Comparison of ENCODE assay signal across 13 cellular contexts in genomic region chr5:172600571-172600970, GRCh38.
"Had no signal": no experiment of that assay in that cellular context is flagged by ENCODE, and none has a peak within 500 bp of the region (broad histone marks: within the 10 kb centered on the region; RNA-seq: fewer than 3 reads in every experiment).

No MANE protein-coding gene starts in this region.

- ATAC-seq: activated T-helper 17 cell treated with anti-CD3 and anti-CD28 coated beads, Interleukin-2, amount 50 U/mL, for 72 hours; mucosa of descending colon; stimulated activated memory B cell treated with anti-CD40 and anti-IgM and Interleukin-4, amounts not matched to agents 10 μg/mL and 1 μg/mL and 100 μg/mL, for 72 hours had no signal

- H3K4me1 Mint-ChIP-seq: activated T-helper 17 cell treated with anti-CD3 and anti-CD28 coated beads, Interleukin-2, amount 50 U/mL, for 72 hours; stimulated activated memory B cell treated with anti-CD40 and anti-IgM and Interleukin-4, amounts not matched to agents 10 μg/mL and 1 μg/mL and 100 μg/mL, for 72 hours had no signal

- H3K36me3 Mint-ChIP-seq: stimulated activated memory B cell treated with anti-CD40 and anti-IgM and Interleukin-4, amounts not matched to agents 10 μg/mL and 1 μg/mL and 100 μg/mL, for 72 hours; type B pancreatic cell had no signal

- H3K27ac Mint-ChIP-seq: activated naive CD4-positive, alpha-beta T cell treated with anti-CD3 and anti-CD28 coated beads for 36 hours; activated T-helper 17 cell treated with anti-CD3 and anti-CD28 coated beads, Interleukin-2, amount 50 U/mL, for 72 hours; stimulated activated memory B cell treated with anti-CD40 and anti-IgM and Interleukin-4, amounts not matched to agents 10 μg/mL and 1 μg/mL and 100 μg/mL, for 72 hours; T-helper 2 cell treated with Interferon-gamma antibody and Interleukin-4, amounts not matched to agents 5 μg/mL and 100 μg/mL, for 36 hours; type B pancreatic cell had no signal

- H3K9me3 Mint-ChIP-seq: activated naive CD4-positive, alpha-beta T cell treated with anti-CD3 and anti-CD28 coated beads for 36 hours; activated T-helper 17 cell treated with anti-CD3 and anti-CD28 coated beads, Interleukin-2, amount 50 U/mL, for 72 hours; T-helper 2 cell treated with Interferon-gamma antibody and Interleukin-4, amounts not matched to agents 5 μg/mL and 100 μg/mL, for 36 hours; type B pancreatic cell had no signal

- H3K4me3 ChIP-seq: mucosa of descending colon, spleen had no signal

- H3K4me3 Mint-ChIP-seq: activated naive CD4-positive, alpha-beta T cell treated with anti-CD3 and anti-CD28 coated beads for 36 hours; activated T-helper 17 cell treated with anti-CD3 and anti-CD28 coated beads, Interleukin-2, amount 50 U/mL, for 72 hours; stimulated activated memory B cell treated with anti-CD40 and anti-IgM and Interleukin-4, amounts not matched to agents 10 μg/mL and 1 μg/mL and 100 μg/mL, for 72 hours; T-helper 2 cell treated with Interferon-gamma antibody and Interleukin-4, amounts not matched to agents 5 μg/mL and 100 μg/mL, for 36 hours; type B pancreatic cell had no signal

- H3K4me1 ChIP-seq: spleen had no signal

- DNase-seq: activated CD4-positive, alpha-beta T cell treated with anti-CD3 and anti-CD28 coated beads, Interleukin-2, amount 50 U/mL, for 1 hour; activated naive CD4-positive, alpha-beta T cell treated with anti-CD3 and anti-CD28 coated beads for 36 hours; activated T-cell treated with anti-CD3 and anti-CD28 coated beads for 4 hours; central memory CD4-positive, alpha-beta T cell; effector memory CD4-positive, alpha-beta T cell; mucosa of descending colon; spleen; stimulated activated CD4-positive, alpha-beta T cell treated with anti-CD3 and anti-CD28 coated beads, Interleukin-1b, Interleukin-23, amount 100 ng/mL, for 48 hours had no signal

- H3K9me3 ChIP-seq: mucosa of descending colon had no signal

- H3K36me3 ChIP-seq: spleen had no signal

- H3K27ac ChIP-seq: epithelial cell of prostate, spleen had no signal
